12 cellular contexts compared by ENCODE assay signal in the genomic region with DNA sequence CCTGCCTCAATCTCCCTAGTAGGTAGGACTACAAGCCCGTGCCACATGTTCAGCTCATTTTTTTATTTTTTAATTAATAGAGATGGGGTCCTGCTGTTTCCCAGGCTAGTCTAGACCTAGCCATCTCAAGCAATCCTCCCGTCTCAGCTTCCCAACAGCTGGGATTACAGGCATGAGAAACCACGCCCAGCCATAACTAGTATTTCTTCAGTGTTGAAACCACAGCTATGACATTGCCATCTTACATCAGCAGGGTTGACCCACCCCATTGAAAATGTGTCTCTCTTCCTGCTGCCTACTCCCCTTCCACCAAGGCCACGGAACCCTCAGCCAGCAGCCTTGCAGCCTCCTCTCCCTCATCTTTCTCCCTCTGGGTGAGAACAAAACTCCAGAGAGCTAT.
DNase-seq lines count a peak whose midpoint lies in the region; ATAC-seq and TF ChIP-seq lines count a peak whose summit lies in the region.
"Had no signal": no experiment of that assay in that cellular context is flagged by ENCODE, and none has a peak within 500 bp of the region (broad histone marks: within the 10 kb centered on the region; RNA-seq: fewer than 3 reads in every experiment).

No MANE protein-coding gene starts in this region.

- in situ Hi-C loops in GM13977 (cut with MboI; ENCODE audit: low pct_unique_long_range_greater_than_20kb, low sequenced_read_pairs, unreplicated experiment), result no loop called here

- no peak overlapping the region for H3K4me3 ChIP-seq in SJCRH30
- H3K4me3 ChIP-seq: heart right ventricle had no signal

- H3K36me3 Mint-ChIP-seq in type B pancreatic cell, result peaks cover 48% of the 10 kb centered on the region

- no peak for DNase-seq in stimulated activated naive CD8-positive, alpha-beta T cell treated with anti-CD3 and anti-CD28 coated beads, Interleukin-15, amount 100 ng/mL, for 72 hours
- no peak for DNase-seq in stimulated activated naive CD8-positive, alpha-beta T cell treated with anti-CD3 and anti-CD28 coated beads, Interleukin-15, Interleukin-2, amounts not matched to agents 100 U/mL and 50 U/mL, for 24 hours
- DNase-seq in SJCRH30, result peak; percentile 23 to 33
- peak; percentile 63 for DNase-seq in fibroblast of peridontal ligament (ENCODE audit: extremely low read depth)
- no peak for DNase-seq in type B pancreatic cell (ENCODE audit: extremely low spot score, unreplicated experiment)
- DNase-seq in GM13977 (ENCODE audit: low spot score), result no peak
- DNase-seq in SKM-1 (lab: John Stamatoyannopoulos, UW; ENCODE audit: unreplicated experiment), result no peak
- no peak for DNase-seq in NCI-H2227 (lab: John Stamatoyannopoulos, UW; ENCODE audit: unreplicated experiment)
- DNase-seq: activated CD4-positive, alpha-beta T cell treated with anti-CD3 and anti-CD28 coated beads, Interleukin-2, amount 50 U/mL, for 48 hours; activated naive CD8-positive, alpha-beta T cell treated with anti-CD3 and anti-CD28 coated beads, Interleukin-2, amount 10 ng/mL, durations not matched to agents 7 days and 5 days; heart right ventricle; NCI-H2171 had no signal

- H3K9me3 ChIP-seq in SJCRH30 (replicated peaks), result no peaks in the 10 kb centered on the region; the same call in none of the 2 replicates

- no peaks in the 10 kb centered on the region for H3K4me1 ChIP-seq in SJCRH30

- no peak for ATAC-seq in stimulated activated naive CD8-positive, alpha-beta T cell treated with anti-CD3 and anti-CD28 coated beads, Interleukin-15, amount 100 ng/mL, for 72 hours
- no peak for ATAC-seq in stimulated activated naive CD8-positive, alpha-beta T cell treated with anti-CD3 and anti-CD28 coated beads, Interleukin-15, Interleukin-2, amounts not matched to agents 100 U/mL and 50 U/mL, for 24 hours
- ATAC-seq: heart right ventricle had no signal

- H3K27me3 ChIP-seq in SJCRH30, result no peaks in the 10 kb centered on the region
- H3K27me3 ChIP-seq: heart right ventricle had no signal

- no peak overlapping the region for H3K4me3 Mint-ChIP-seq in stimulated activated naive CD8-positive, alpha-beta T cell treated with anti-CD3 and anti-CD28 coated beads, Interleukin-15, amount 100 ng/mL, for 72 hours
- no peak overlapping the region for H3K4me3 Mint-ChIP-seq in type B pancreatic cell
- H3K4me3 Mint-ChIP-seq: activated naive CD8-positive, alpha-beta T cell treated with anti-CD3 and anti-CD28 coated beads, Interleukin-2, amount 10 ng/mL, durations not matched to agents 7 days and 5 days had no signal

- H3K36me3 ChIP-seq in SJCRH30, result peaks cover 16% of the 10 kb centered on the region

- H3K27ac ChIP-seq in SJCRH30, result peak overlapping the region; percentile 29; the same call in 1 of the 2 replicates
- H3K27ac ChIP-seq: heart right ventricle had no signal

- peaks cover 7% of the 10 kb centered on the region for H3K4me1 Mint-ChIP-seq in stimulated activated naive CD8-positive, alpha-beta T cell treated with anti-CD3 and anti-CD28 coated beads, Interleukin-15, amount 100 ng/mL, for 72 hours
- no peaks in the 10 kb centered on the region for H3K4me1 Mint-ChIP-seq in type B pancreatic cell (ENCODE audit: unreplicated experiment)

- peak overlapping the region; percentile 68 to 89 for H3K27ac Mint-ChIP-seq in stimulated activated naive CD8-positive, alpha-beta T cell treated with anti-CD3 and anti-CD28 coated beads, Interleukin-15, amount 100 ng/mL, for 72 hours
- peak overlapping the region; percentile 9 for H3K27ac Mint-ChIP-seq in type B pancreatic cell

- peaks cover 0 to under 1% of the 10 kb centered on the region in 2 donors for H3K9me3 Mint-ChIP-seq in stimulated activated naive CD8-positive, alpha-beta T cell treated with anti-CD3 and anti-CD28 coated beads, Interleukin-15, amount 100 ng/mL, for 72 hours
- H3K9me3 Mint-ChIP-seq in type B pancreatic cell, result peaks cover 4% of the 10 kb centered on the region

- H3K27me3 Mint-ChIP-seq in stimulated activated naive CD8-positive, alpha-beta T cell treated with anti-CD3 and anti-CD28 coated beads, Interleukin-15, amount 100 ng/mL, for 72 hours, result no peaks in the 10 kb centered on the region
- no peaks in the 10 kb centered on the region for H3K27me3 Mint-ChIP-seq in type B pancreatic cell
- H3K27me3 Mint-ChIP-seq: activated naive CD8-positive, alpha-beta T cell treated with anti-CD3 and anti-CD28 coated beads, Interleukin-2, amount 10 ng/mL, durations not matched to agents 7 days and 5 days had no signal

- TF ChIP-seq CTCF in type B pancreatic cell (conservative IDR thresholded peaks at IDR 0.05) (no peak), GM13977 (IDR thresholded peaks at IDR 0.05; ENCODE audit: extremely low read depth, insufficient read depth, missing control alignments) (no peak)

Comparison
In these comparisons a context has a peak if more than half of its experiments do, and no peak if none do; other contexts are left out.
1. DNase-seq: peak in SJCRH30 (2 of 2) and fibroblast of peridontal ligament (single experiment); none in stimulated activated naive CD8-positive, alpha-beta T cell treated with anti-CD3 and anti-CD28 coated beads, Interleukin-15, amount 100 ng/mL, for 72 hours (0 of 2), stimulated activated naive CD8-positive, alpha-beta T cell treated with anti-CD3 and anti-CD28 coated beads, Interleukin-15, Interleukin-2, amounts not matched to agents 100 U/mL and 50 U/mL, for 24 hours (single experiment), type B pancreatic cell (single experiment), GM13977 (single experiment), SKM-1 (single experiment) and NCI-H2227 (single experiment).